2 cellular contexts compared by ENCODE assay signal in the genomic region with DNA sequence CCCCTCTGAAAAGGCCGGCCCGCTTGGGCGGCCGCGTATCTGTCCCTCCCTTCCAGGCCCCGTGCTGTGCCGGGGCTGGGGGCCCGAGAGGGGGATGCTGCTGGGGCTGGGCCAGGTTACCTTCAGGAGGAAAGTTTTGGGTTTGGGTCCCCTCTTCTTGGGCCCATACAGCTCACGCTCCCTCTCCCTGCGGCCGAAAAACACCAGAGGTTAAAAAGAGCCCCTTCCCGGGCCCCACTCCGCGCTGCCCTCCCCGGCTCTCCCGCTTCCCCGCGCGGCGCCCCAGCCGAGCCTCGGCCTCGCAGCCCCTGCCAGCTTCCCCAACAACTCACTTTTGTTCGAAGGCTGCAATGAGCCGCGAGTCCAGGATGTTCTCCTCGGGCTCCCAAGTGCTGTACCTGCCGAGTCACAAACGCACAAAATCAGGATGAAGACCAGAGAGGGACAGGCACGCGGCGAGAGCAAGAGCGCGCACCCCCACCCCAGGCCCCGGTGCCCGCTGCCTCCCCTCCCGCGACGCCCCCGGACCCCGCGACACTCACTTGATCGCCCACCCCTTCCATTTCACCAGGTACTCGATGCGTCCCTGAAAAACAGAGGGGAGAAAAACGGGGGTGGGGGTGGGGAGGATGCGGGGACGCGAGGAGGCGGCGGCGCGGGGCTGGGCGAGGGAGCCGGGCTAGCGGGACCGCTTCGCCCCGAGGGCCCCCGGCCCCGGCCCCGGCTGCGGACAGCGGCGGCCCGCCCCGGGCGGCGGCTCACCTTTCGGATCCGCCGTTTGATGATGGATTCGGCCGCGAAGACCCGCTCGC.
A peak's percentile ranks its signal among the peaks of the same experiment; 100 is the strongest.
TF ChIP-seq lines count a peak whose summit lies in the region.

No MANE protein-coding gene starts in this region.

TF ChIP-seq in HEK293, 187 proteins besides CTCF, POLR2A, EP300 and RAD21:
- TF ChIP-seq ZBTB48 (tag by site-specific recombination; IDR thresholded peaks at IDR 0.05) (0 out of 2 replicates have a peak, but pooled peaks have one; percentile 10), ZXDB (tag by site-specific recombination; IDR thresholded peaks at IDR 0.05) (peak; percentile 49), ZNF335 (tag by site-specific recombination; conservative IDR thresholded peaks at IDR 0.05) (peak; percentile 20; the same call in 1 of the 2 replicates), ZNF560 (tag by site-specific recombination; IDR thresholded peaks at IDR 0.05; ENCODE audit: borderline replicate concordance) (no peak), HOXC10 (CRISPR knock-in tag; IDR thresholded peaks at IDR 0.05) (0 out of 2 replicates have a peak, but pooled peaks have one; percentile 44), ZBTB20 (tag by site-specific recombination; IDR thresholded peaks at IDR 0.05) (peak; percentile 76), SP3 (tag by site-specific recombination; IDR thresholded peaks at IDR 0.05) (peak; percentile 20; the same call in 1 of the 2 replicates), ZNF112 (tag by site-specific recombination; IDR thresholded peaks at IDR 0.05) (no peak), ZFHX2 (tag by site-specific recombination; conservative IDR thresholded peaks at IDR 0.05) (peak; percentile 27; the same call in 1 of the 2 replicates), MZF1 (tag by site-specific recombination; IDR thresholded peaks at IDR 0.05; ENCODE audit: borderline replicate concordance) (peak; percentile 19; the same call in 1 of the 2 replicates), WT1 (tag by site-specific recombination; IDR thresholded peaks at IDR 0.05) (no peak), EGR2 (tag by site-specific recombination; IDR thresholded peaks at IDR 0.05; ENCODE audit: low read depth) (peak; percentile 46; the same call in 1 of the 2 replicates), GLIS2 (tag by site-specific recombination; IDR thresholded peaks at IDR 0.05) (peak; percentile 89), ZIC2 (tag by site-specific recombination; IDR thresholded peaks at IDR 0.05) (peak; percentile 44)
- TF ChIP-seq, protein P1, sequence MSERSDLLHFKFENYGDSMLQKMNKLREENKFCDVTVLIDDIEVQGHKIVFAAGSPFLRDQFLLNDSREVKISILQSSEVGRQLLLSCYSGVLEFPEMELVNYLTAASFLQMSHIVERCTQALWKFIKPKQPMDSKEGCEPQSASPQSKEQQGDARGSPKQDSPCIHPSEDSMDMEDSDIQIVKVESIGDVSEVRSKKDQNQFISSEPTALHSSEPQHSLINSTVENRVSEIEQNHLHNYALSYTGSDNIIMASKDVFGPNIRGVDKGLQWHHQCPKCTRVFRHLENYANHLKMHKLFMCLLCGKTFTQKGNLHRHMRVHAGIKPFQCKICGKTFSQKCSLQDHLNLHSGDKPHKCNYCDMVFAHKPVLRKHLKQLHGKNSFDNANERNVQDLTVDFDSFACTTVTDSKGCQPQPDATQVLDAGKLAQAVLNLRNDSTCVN (tag by site-specific recombination; optimal IDR thresholded peaks at IDR 0.05) = peak; percentile 13
- TF ChIP-seq, protein P2, sequence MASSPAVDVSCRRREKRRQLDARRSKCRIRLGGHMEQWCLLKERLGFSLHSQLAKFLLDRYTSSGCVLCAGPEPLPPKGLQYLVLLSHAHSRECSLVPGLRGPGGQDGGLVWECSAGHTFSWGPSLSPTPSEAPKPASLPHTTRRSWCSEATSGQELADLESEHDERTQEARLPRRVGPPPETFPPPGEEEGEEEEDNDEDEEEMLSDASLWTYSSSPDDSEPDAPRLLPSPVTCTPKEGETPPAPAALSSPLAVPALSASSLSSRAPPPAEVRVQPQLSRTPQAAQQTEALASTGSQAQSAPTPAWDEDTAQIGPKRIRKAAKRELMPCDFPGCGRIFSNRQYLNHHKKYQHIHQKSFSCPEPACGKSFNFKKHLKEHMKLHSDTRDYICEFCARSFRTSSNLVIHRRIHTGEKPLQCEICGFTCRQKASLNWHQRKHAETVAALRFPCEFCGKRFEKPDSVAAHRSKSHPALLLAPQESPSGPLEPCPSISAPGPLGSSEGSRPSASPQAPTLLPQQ (tag by site-specific recombination; IDR thresholded peaks at IDR 0.05) = peak; percentile 33
- TF ChIP-seq, protein P3, sequence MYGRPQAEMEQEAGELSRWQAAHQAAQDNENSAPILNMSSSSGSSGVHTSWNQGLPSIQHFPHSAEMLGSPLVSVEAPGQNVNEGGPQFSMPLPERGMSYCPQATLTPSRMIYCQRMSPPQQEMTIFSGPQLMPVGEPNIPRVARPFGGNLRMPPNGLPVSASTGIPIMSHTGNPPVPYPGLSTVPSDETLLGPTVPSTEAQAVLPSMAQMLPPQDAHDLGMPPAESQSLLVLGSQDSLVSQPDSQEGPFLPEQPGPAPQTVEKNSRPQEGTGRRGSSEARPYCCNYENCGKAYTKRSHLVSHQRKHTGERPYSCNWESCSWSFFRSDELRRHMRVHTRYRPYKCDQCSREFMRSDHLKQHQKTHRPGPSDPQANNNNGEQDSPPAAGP (tag by site-specific recombination; IDR thresholded peaks at IDR 0.05) = no peak
- TF ChIP-seq, protein P4, sequence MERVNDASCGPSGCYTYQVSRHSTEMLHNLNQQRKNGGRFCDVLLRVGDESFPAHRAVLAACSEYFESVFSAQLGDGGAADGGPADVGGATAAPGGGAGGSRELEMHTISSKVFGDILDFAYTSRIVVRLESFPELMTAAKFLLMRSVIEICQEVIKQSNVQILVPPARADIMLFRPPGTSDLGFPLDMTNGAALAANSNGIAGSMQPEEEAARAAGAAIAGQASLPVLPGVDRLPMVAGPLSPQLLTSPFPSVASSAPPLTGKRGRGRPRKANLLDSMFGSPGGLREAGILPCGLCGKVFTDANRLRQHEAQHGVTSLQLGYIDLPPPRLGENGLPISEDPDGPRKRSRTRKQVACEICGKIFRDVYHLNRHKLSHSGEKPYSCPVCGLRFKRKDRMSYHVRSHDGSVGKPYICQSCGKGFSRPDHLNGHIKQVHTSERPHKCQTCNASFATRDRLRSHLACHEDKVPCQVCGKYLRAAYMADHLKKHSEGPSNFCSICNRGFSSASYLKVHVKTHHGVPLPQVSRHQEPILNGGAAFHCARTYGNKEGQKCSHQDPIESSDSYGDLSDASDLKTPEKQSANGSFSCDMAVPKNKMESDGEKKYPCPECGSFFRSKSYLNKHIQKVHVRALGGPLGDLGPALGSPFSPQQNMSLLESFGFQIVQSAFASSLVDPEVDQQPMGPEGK (tag by site-specific recombination; IDR thresholded peaks at IDR 0.05) = peak; percentile 83
TF ChIP-seq in HEK293: peak in this region for 14.

TF ChIP-seq in HepG2, 621 proteins besides CTCF, POLR2A, EP300 and RAD21 (continues in another document):
- no peak for TF ChIP-seq ZNF562 (CRISPR knock-in tag; IDR thresholded peaks at IDR 0.05; ENCODE audit: borderline replicate concordance)
- TF ChIP-seq GLI4 (CRISPR knock-in tag; IDR thresholded peaks at IDR 0.05; ENCODE audit: borderline replicate concordance) = no peak
- TF ChIP-seq SETDB1 (CRISPR knock-in tag; IDR thresholded peaks at IDR 0.05; ENCODE audit: borderline replicate concordance) = no peak
- TF ChIP-seq MED8 (CRISPR knock-in tag; IDR thresholded peaks at IDR 0.05; ENCODE audit: insufficient replicate concordance) = no peak
- TF ChIP-seq SPEN (CRISPR knock-in tag; IDR thresholded peaks at IDR 0.05; ENCODE audit: low read depth) = no peak
- TF ChIP-seq EEA1 (CRISPR knock-in tag; IDR thresholded peaks at IDR 0.05; ENCODE audit: borderline replicate concordance) = no peak
- TF ChIP-seq NFYC (CRISPR knock-in tag; IDR thresholded peaks at IDR 0.05) = no peak
- TF ChIP-seq, protein P5, sequence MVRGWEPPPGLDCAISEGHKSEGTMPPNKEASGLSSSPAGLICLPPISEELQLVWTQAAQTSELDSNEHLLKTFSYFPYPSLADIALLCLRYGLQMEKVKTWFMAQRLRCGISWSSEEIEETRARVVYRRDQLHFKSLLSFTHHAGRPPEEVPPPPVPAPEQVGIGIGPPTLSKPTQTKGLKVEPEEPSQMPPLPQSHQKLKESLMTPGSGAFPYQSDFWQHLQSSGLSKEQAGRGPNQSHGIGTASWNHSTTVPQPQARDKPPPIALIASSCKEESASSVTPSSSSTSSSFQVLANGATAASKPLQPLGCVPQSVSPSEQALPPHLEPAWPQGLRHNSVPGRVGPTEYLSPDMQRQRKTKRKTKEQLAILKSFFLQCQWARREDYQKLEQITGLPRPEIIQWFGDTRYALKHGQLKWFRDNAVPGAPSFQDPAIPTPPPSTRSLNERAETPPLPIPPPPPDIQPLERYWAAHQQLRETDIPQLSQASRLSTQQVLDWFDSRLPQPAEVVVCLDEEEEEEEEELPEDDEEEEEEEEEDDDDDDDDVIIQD (CRISPR knock-in tag; IDR thresholded peaks at IDR 0.05; ENCODE audit: low read depth) = no peak
- no peak for TF ChIP-seq ZNF335 (CRISPR knock-in tag; IDR thresholded peaks at IDR 0.05)
- TF ChIP-seq, protein P6, sequence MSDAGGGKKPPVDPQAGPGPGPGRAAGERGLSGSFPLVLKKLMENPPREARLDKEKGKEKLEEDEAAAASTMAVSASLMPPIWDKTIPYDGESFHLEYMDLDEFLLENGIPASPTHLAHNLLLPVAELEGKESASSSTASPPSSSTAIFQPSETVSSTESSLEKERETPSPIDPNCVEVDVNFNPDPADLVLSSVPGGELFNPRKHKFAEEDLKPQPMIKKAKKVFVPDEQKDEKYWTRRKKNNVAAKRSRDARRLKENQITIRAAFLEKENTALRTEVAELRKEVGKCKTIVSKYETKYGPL (CRISPR knock-in tag; IDR thresholded peaks at IDR 0.05) = no peak
- no peak for TF ChIP-seq FOSL2 (CRISPR knock-in tag; IDR thresholded peaks at IDR 0.05)
- TF ChIP-seq, protein P7, sequence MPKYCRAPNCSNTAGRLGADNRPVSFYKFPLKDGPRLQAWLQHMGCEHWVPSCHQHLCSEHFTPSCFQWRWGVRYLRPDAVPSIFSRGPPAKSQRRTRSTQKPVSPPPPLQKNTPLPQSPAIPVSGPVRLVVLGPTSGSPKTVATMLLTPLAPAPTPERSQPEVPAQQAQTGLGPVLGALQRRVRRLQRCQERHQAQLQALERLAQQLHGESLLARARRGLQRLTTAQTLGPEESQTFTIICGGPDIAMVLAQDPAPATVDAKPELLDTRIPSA (CRISPR knock-in tag; IDR thresholded peaks at IDR 0.05; ENCODE audit: borderline replicate concordance) = no peak
- no peak for TF ChIP-seq MIER3 (CRISPR knock-in tag; IDR thresholded peaks at IDR 0.05; ENCODE audit: borderline replicate concordance)
- TF ChIP-seq BORCS8-MEF2B (CRISPR knock-in tag; IDR thresholded peaks at IDR 0.05) = no peak
- TF ChIP-seq NFYB (CRISPR knock-in tag; IDR thresholded peaks at IDR 0.05) = no peak
- TF ChIP-seq, protein P8, sequence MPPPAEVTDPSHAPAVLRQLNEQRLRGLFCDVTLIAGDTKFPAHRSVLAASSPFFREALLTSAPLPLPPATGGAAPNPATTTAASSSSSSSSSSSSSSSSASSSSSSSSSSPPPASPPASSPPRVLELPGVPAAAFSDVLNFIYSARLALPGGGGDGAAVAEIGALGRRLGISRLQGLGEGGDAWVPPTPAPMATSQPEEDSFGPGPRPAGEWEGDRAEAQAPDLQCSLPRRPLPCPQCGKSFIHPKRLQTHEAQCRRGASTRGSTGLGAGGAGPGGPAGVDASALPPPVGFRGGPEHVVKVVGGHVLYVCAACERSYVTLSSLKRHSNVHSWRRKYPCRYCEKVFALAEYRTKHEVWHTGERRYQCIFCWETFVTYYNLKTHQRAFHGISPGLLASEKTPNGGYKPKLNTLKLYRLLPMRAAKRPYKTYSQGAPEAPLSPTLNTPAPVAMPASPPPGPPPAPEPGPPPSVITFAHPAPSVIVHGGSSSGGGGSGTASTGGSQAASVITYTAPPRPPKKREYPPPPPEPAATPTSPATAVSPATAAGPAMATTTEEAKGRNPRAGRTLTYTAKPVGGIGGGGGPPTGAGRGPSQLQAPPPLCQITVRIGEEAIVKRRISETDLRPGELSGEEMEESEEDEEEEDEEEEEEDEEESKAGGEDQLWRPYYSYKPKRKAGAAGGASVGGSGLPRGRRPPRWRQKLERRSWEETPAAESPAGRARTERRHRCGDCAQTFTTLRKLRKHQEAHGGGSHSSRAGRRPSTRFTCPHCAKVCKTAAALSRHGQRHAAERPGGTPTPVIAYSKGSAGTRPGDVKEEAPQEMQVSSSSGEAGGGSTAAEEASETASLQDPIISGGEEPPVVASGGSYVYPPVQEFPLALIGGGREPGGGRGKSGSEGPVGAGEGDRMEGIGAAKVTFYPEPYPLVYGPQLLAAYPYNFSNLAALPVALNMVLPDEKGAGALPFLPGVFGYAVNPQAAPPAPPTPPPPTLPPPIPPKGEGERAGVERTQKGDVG (CRISPR knock-in tag; IDR thresholded peaks at IDR 0.05; ENCODE audit: borderline replicate concordance) = no peak
- no peak for TF ChIP-seq RXRB (CRISPR knock-in tag; IDR thresholded peaks at IDR 0.05; ENCODE audit: borderline replicate concordance)
- TF ChIP-seq ZFX (CRISPR knock-in tag; IDR thresholded peaks at IDR 0.05; ENCODE audit: low read depth) = peak; percentile 59
- TF ChIP-seq, protein P9, sequence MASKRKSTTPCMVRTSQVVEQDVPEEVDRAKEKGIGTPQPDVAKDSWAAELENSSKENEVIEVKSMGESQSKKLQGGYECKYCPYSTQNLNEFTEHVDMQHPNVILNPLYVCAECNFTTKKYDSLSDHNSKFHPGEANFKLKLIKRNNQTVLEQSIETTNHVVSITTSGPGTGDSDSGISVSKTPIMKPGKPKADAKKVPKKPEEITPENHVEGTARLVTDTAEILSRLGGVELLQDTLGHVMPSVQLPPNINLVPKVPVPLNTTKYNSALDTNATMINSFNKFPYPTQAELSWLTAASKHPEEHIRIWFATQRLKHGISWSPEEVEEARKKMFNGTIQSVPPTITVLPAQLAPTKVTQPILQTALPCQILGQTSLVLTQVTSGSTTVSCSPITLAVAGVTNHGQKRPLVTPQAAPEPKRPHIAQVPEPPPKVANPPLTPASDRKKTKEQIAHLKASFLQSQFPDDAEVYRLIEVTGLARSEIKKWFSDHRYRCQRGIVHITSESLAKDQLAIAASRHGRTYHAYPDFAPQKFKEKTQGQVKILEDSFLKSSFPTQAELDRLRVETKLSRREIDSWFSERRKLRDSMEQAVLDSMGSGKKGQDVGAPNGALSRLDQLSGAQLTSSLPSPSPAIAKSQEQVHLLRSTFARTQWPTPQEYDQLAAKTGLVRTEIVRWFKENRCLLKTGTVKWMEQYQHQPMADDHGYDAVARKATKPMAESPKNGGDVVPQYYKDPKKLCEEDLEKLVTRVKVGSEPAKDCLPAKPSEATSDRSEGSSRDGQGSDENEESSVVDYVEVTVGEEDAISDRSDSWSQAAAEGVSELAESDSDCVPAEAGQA (IDR thresholded peaks at IDR 0.05; ENCODE audit: low read depth) = no peak
- TF ChIP-seq, protein P9 (CRISPR knock-in tag; IDR thresholded peaks at IDR 0.05; ENCODE audit: borderline replicate concordance) = no peak
- no peak for TF ChIP-seq ZNF615 (CRISPR knock-in tag; IDR thresholded peaks at IDR 0.05; ENCODE audit: borderline replicate concordance)
- no peak for TF ChIP-seq ZNF570 (CRISPR knock-in tag; IDR thresholded peaks at IDR 0.05; ENCODE audit: borderline replicate concordance)
- TF ChIP-seq MXD4 (CRISPR knock-in tag; IDR thresholded peaks at IDR 0.05) = no peak
- TF ChIP-seq NFIC (IDR thresholded peaks at IDR 0.05; ENCODE audit: low read length) = no peak
- TF ChIP-seq ZNF7 (CRISPR knock-in tag; IDR thresholded peaks at IDR 0.05) = no peak
